Comparison of ENCODE assay signal across 20 cellular contexts in the genomic region with DNA sequence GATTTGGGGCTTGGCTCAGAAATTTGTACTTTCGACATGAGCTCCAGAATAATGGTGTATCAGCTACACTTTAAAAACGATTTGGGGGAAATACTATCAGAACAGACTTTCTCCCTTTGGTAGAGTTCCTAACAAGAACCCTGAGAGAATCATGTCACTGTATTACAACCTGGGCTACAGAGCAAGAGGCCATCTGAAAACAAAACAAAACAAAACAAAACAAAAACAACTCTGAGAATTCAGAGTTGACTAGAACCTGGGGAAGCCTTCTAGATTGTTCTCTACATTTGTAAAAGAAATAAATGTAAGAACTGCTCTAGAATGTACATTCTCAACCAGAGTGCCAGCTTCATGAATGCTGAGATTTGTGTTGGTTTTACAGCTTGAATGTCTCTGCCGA.
DNase-seq lines count a peak whose midpoint lies in the region; ATAC-seq and TF ChIP-seq lines count a peak whose summit lies in the region.
"Had no signal": no experiment of that assay in that cellular context is flagged by ENCODE, and none has a peak within 500 bp of the region (broad histone marks: within the 10 kb centered on the region; RNA-seq: fewer than 3 reads in every experiment).

No MANE protein-coding gene starts in this region.

- H3K79me2 ChIP-seq in SK-N-SH (ENCODE audit: insufficient read depth) (no peaks in the 10 kb centered on the region), PC-9 (ENCODE audit: low read depth) (no peaks in the 10 kb centered on the region), smooth muscle cell (ENCODE audit: low read depth) (no peaks in the 10 kb centered on the region)

- no peaks in the 10 kb centered on the region for H3F3A ChIP-seq in SK-N-SH (replicated peaks; ENCODE audit: insufficient read depth)
- H3F3A ChIP-seq in PC-9 (ENCODE audit: insufficient read depth, low read depth): no peaks in the 10 kb centered on the region
- no peaks in the 10 kb centered on the region for H3F3A ChIP-seq in smooth muscle cell (ENCODE audit: low read depth)

- BruUV-seq in PC-9 (replicated peaks; lab: Mats Ljungman, UMichigan): no TSS peak

- TF ChIP-seq EP300 in SK-N-SH (IDR thresholded peaks at IDR 0.05; ENCODE audit: borderline replicate concordance in 1 of 2, low read depth in 1 of 2, low read length in 1 of 2): no peak

- H3K9me3 ChIP-seq in SK-N-SH (no peaks in the 10 kb centered on the region), PC-9 (ENCODE audit: insufficient read depth, low read depth) (no peaks in the 10 kb centered on the region), smooth muscle cell (replicated peaks; ENCODE audit: low read depth) (no peaks in the 10 kb centered on the region), testis (no peaks in the 10 kb centered on the region)
- H3K9me3 ChIP-seq: A549; BLaER1 treated with 17β-estradiol and CSF1 and Interleukin-3, amounts not matched to agents 10 nM and 100 nM; Caco-2 had no signal

- H3K36me3 Mint-ChIP-seq in nephron progenitor cell (ENCODE audit: low read depth): no peaks in the 10 kb centered on the region
- H3K36me3 Mint-ChIP-seq: CD8-positive, alpha-beta T cell had no signal

- H3K4me3 ChIP-seq in SK-N-SH (ENCODE audit: low read depth in 2 of 2, low read length in 1 of 2) (no peak overlapping the region), PC-9 (no peak overlapping the region), smooth muscle cell (no peak overlapping the region), testis (no peak overlapping the region)
- H3K4me3 ChIP-seq: A549; BLaER1 treated with 17β-estradiol and CSF1 and Interleukin-3, amounts not matched to agents 10 nM and 100 nM had no signal

- ATAC-seq in SK-N-SH treated with all-trans-retinoic acid at 6 μM for 48 hours: no peak
- ATAC-seq in HG03378 (IDR thresholded peaks at IDR 0.05; ENCODE audit: unreplicated experiment): no peak
- ATAC-seq: A549; CD8-positive, alpha-beta T cell had no signal

- TF ChIP-seq CTCF in SK-N-SH (IDR thresholded peaks at IDR 0.05): no peak
- TF ChIP-seq CTCF in PC-9 (conservative IDR thresholded peaks at IDR 0.05): no peak
- no peak for TF ChIP-seq CTCF in nephron progenitor cell (IDR thresholded peaks at IDR 0.05)
- TF ChIP-seq CTCF in smooth muscle cell (IDR thresholded peaks at IDR 0.05; ENCODE audit: borderline replicate concordance, insufficient read depth, poor library complexity, severe bottlenecking): no peak
- no peak for TF ChIP-seq CTCF in testis (IDR thresholded peaks at IDR 0.05)

- H3K27ac Mint-ChIP-seq in nephron progenitor cell: peak overlapping the region; percentile 16
- H3K27ac Mint-ChIP-seq: B cell; CD4-positive, alpha-beta T cell; CD8-positive, alpha-beta T cell had no signal

- 76% methylated on average over 3 of the region's 3 CpGs for WGBS in SK-N-SH (ENCODE audit: low lambda C conversion rate)
- whole genome bisulfite sequencing in smooth muscle cell (ENCODE audit: low lambda C conversion rate): 90% methylated on average over 3 of the region's 3 CpGs
- 77 to 83% methylated on average over 3 of the region's 3 CpGs for WGBS in testis, 2 donors

- H4K20me1 ChIP-seq in SK-N-SH (ENCODE audit: insufficient read depth) (no peaks in the 10 kb centered on the region), PC-9 (ENCODE audit: insufficient read depth) (no peaks in the 10 kb centered on the region), smooth muscle cell (ENCODE audit: low read depth) (no peaks in the 10 kb centered on the region)
- H4K20me1 ChIP-seq: BLaER1 treated with 17β-estradiol and CSF1 and Interleukin-3, amounts not matched to agents 10 nM and 100 nM had no signal

- DNase-seq in SK-N-SH (no peak), PC-9 (no peak), nephron progenitor cell (no peak), smooth muscle cell (lab: John Stamatoyannopoulos, UW; ENCODE audit: unreplicated experiment) (no peak), NK-92 (lab: John Stamatoyannopoulos, UW; ENCODE audit: unreplicated experiment) (no peak), testis (no peak)
- DNase-seq: AML-193; Caco-2; Calu3; CD4-positive, alpha-beta T cell; CD8-positive, alpha-beta T cell; DMS79; GF-D8 had no signal

- H2AFZ ChIP-seq in SK-N-SH (ENCODE audit: low read depth) (peak overlapping the region; percentile 19; the same call in 1 of the 2 replicates), PC-9 (peak overlapping the region; percentile 25; the same call in 1 of the 2 replicates), smooth muscle cell (ENCODE audit: low read depth) (peak overlapping the region; percentile 61)

- no peak overlapping the region for H3K4me2 ChIP-seq in SK-N-SH
- H3K4me2 ChIP-seq in PC-9: no peak overlapping the region
- H3K4me2 ChIP-seq in smooth muscle cell: no peak overlapping the region
- H3K4me2 ChIP-seq: A549; BLaER1 treated with 17β-estradiol and CSF1 and Interleukin-3, amounts not matched to agents 10 nM and 100 nM had no signal

- H3K4me1 ChIP-seq in SK-N-SH (ENCODE audit: control insufficient read depth in 1 of 2, insufficient read depth in 2 of 2, low read depth in 1 of 2, low read length in 1 of 2) (peaks cover 0 to 2% of the 10 kb centered on the region in 2 experiments; a peak in 1 of 4 replicates), PC-9 (replicated peaks; ENCODE audit: insufficient read depth) (no peaks in the 10 kb centered on the region), smooth muscle cell (ENCODE audit: low read depth) (no peaks in the 10 kb centered on the region), testis (no peaks in the 10 kb centered on the region)
- H3K4me1 ChIP-seq: A549; BLaER1 treated with 17β-estradiol and CSF1 and Interleukin-3, amounts not matched to agents 10 nM and 100 nM; Caco-2 had no signal

- H3K27ac ChIP-seq in SK-N-SH (ENCODE audit: low read depth in 2 of 2, low read length in 1 of 2) (no peak overlapping the region), PC-9 (no peak overlapping the region), smooth muscle cell (ENCODE audit: low read depth) (no peak overlapping the region), testis (no peak overlapping the region)
- H3K27ac ChIP-seq: 22Rv1; A549; BLaER1 treated with 17β-estradiol and CSF1 and Interleukin-3, amounts not matched to agents 10 nM and 100 nM; C4-2B had no signal

- H3K4me1 Mint-ChIP-seq in nephron progenitor cell: no peaks in the 10 kb centered on the region
- H3K4me1 Mint-ChIP-seq: B cell had no signal

- POLR2A ChIA-PET in SK-N-SH (lab: Yijun Ruan, JAX) (no interaction called here), PC-9 (lab: Charles Lee; ENCODE audit: unreplicated experiment) (no interaction called here)

- no peak overlapping the region for H3K9ac ChIP-seq in SK-N-SH
- H3K9ac ChIP-seq in smooth muscle cell (ENCODE audit: low read depth): no peak overlapping the region
- H3K9ac ChIP-seq: BLaER1 treated with 17β-estradiol and CSF1 and Interleukin-3, amounts not matched to agents 10 nM and 100 nM had no signal

- intact Hi-C loops in PC-9 (cut with micrococcal nuclease; ENCODE audit: unreplicated experiment) (no loop called here), testis (cut with DNase I; ENCODE audit: low total_unique reads) (no loop called here)

- no peak overlapping the region for H3K4me3 Mint-ChIP-seq in nephron progenitor cell
- H3K4me3 Mint-ChIP-seq: B cell; CD4-positive, alpha-beta T cell; CD8-positive, alpha-beta T cell had no signal

- no peaks in the 10 kb centered on the region for H3K27me3 Mint-ChIP-seq in nephron progenitor cell (ENCODE audit: low read depth, poor library complexity)
- H3K27me3 Mint-ChIP-seq: B cell; CD4-positive, alpha-beta T cell had no signal

- H3K27me3 ChIP-seq in SK-N-SH (ENCODE audit: insufficient read depth): no peaks in the 10 kb centered on the region
- H3K27me3 ChIP-seq in PC-9 (ENCODE audit: insufficient read depth, low read depth): no peaks in the 10 kb centered on the region
- H3K27me3 ChIP-seq in smooth muscle cell (ENCODE audit: low read depth): no peaks in the 10 kb centered on the region
- no peaks in the 10 kb centered on the region for H3K27me3 ChIP-seq in testis
- H3K27me3 ChIP-seq: BLaER1 treated with 17β-estradiol and CSF1 and Interleukin-3, amounts not matched to agents 10 nM and 100 nM had no signal

- H3K9me2 ChIP-seq in SK-N-SH (no peaks in the 10 kb centered on the region; the same call in 1 of the 2 replicates), PC-9 (ENCODE audit: insufficient read depth) (no peaks in the 10 kb centered on the region)

- H3K9me3 Mint-ChIP-seq in nephron progenitor cell: no peaks in the 10 kb centered on the region
- H3K9me3 Mint-ChIP-seq: CD8-positive, alpha-beta T cell had no signal

- H3K36me3 ChIP-seq in SK-N-SH (replicated peaks in 1 of 2; ENCODE audit: control insufficient read depth in 1 of 2, insufficient read depth in 2 of 2, low read length in 1 of 2): no peaks in the 10 kb centered on the region
- H3K36me3 ChIP-seq in PC-9 (ENCODE audit: low read depth): no peaks in the 10 kb centered on the region
- H3K36me3 ChIP-seq in smooth muscle cell (ENCODE audit: low read depth): no peaks in the 10 kb centered on the region
- no peaks in the 10 kb centered on the region for H3K36me3 ChIP-seq in testis (ENCODE audit: low read depth, missing control alignments)
- H3K36me3 ChIP-seq: BLaER1 treated with 17β-estradiol and CSF1 and Interleukin-3, amounts not matched to agents 10 nM and 100 nM had no signal

- CTCF ChIA-PET in SK-N-SH (lab: Yijun Ruan, JAX) (no interaction called here), PC-9 (lab: Charles Lee) (no interaction called here)

- no peak for TF ChIP-seq RAD21 in SK-N-SH (IDR thresholded peaks at IDR 0.05; ENCODE audit: low read length)

- TF ChIP-seq POLR2A in testis (IDR thresholded peaks at IDR 0.05): no peak

TF ChIP-seq in SK-N-SH, 30 proteins besides CTCF, POLR2A, EP300 and RAD21:
- no peak for TF ChIP-seq FOXJ3 (CRISPR knock-in tag; IDR thresholded peaks at IDR 0.05)
